10 cellular contexts compared by ENCODE assay signal in genomic region chr17:62824290-62825135, GRCh38. TPM values are rescaled to one million over a fixed set of nuclear protein-coding genes. Genes with fewer than 3 reads are reported as not detected.
DNase-seq lines count a peak whose midpoint lies in the region; ATAC-seq, FAIRE-seq and TF ChIP-seq lines count a peak whose summit lies in the region.
"Had no signal": no experiment of that assay in that cellular context is flagged by ENCODE, and none has a peak within 500 bp of the region (broad histone marks: within the 10 kb centered on the region; RNA-seq: fewer than 3 reads in every experiment).

No MANE protein-coding gene starts in this region.

- H3K36me3 ChIP-seq in Panc1 (ENCODE audit: control insufficient read depth, insufficient read depth, low read length) (no peaks in the 10 kb centered on the region), esophagus muscularis mucosa (no peaks in the 10 kb centered on the region), osteoblast (ENCODE audit: insufficient read depth, low read length) (no peaks in the 10 kb centered on the region)

- TF ChIP-seq POLR2A in H54 (IDR thresholded peaks at IDR 0.05; ENCODE audit: low read depth, low read length) (no peak), esophagus muscularis mucosa (IDR thresholded peaks at IDR 0.05; ENCODE audit: low read depth) (no peak)

- no peaks in the 10 kb centered on the region for H3K27me3 ChIP-seq in Panc1 (ENCODE audit: control insufficient read depth, insufficient read depth, low read length)
- no peaks in the 10 kb centered on the region for H3K27me3 ChIP-seq in esophagus muscularis mucosa
- H3K27me3 ChIP-seq in osteoblast (ENCODE audit: insufficient read depth, low read length), result no peaks in the 10 kb centered on the region

- POLR2A ChIA-PET in Panc1 (lab: Charles Lee), result no interaction called here

- CTCF ChIA-PET in Panc1 (lab: Charles Lee), result interaction anchor here (0.5 to 0.7 kb wide), 2 partner anchors 34 to 870 kb away, joined by 8 to 10 read pairs; no protein-coding TSS in a partner anchor

- H2AFZ ChIP-seq in osteoblast (ENCODE audit: low read length), result peak overlapping the region; percentile 49

- H4K20me1 ChIP-seq in osteoblast (ENCODE audit: insufficient read depth, low read length), result no peaks in the 10 kb centered on the region

- 81% methylated on average over 7 of the region's 7 CpGs for WGBS in esophagus muscularis mucosa

- peak overlapping the region; percentile 18; the same call in 1 of the 2 replicates for H3K27ac ChIP-seq in Panc1 (ENCODE audit: low read length)
- no peak overlapping the region for H3K27ac ChIP-seq in esophagus muscularis mucosa (replicated peaks in 1 of 4)
- H3K27ac ChIP-seq in osteoblast (ENCODE audit: low read depth, low read length), result peak overlapping the region; percentile 82
- no peak overlapping the region for H3K27ac ChIP-seq in substantia nigra (ENCODE audit: low read depth, low read length, poor library complexity, severe bottlenecking)

- H3K9me3 ChIP-seq in Panc1 (ENCODE audit: control insufficient read depth, insufficient read depth, low read depth, low read length), result no peaks in the 10 kb centered on the region
- no peaks in the 10 kb centered on the region for H3K9me3 ChIP-seq in esophagus muscularis mucosa
- H3K9me3 ChIP-seq in osteoblast (ENCODE audit: low read depth, low read length), result no peaks in the 10 kb centered on the region

- H3K79me2 ChIP-seq in osteoblast (ENCODE audit: insufficient read depth, low read length), result no peaks in the 10 kb centered on the region

- FAIRE-seq in H54 (lab: Jason Lieb, UNC), result peak; percentile 79

- H3K4me3 ChIP-seq in Panc1 (ENCODE audit: low read depth in 2 of 2, low read length in 2 of 2), result no peak overlapping the region
- H3K4me3 ChIP-seq in esophagus muscularis mucosa, result no peak overlapping the region
- no peak overlapping the region for H3K4me3 ChIP-seq in osteoblast (ENCODE audit: insufficient read depth, low read length)

- no peak for TF ChIP-seq CTCF in Panc1 (IDR thresholded peaks at IDR 0.05)
- no peak for TF ChIP-seq CTCF in esophagus muscularis mucosa (IDR thresholded peaks at IDR 0.05)
- TF ChIP-seq CTCF in osteoblast (IDR thresholded peaks at IDR 0.05; ENCODE audit: extremely low read depth, low read depth, low read length), result no peak

- ATAC-seq in Panc1 (no peak), GM18909 (IDR thresholded peaks at IDR 0.05; ENCODE audit: poor library complexity, unreplicated experiment) (no peak)
- ATAC-seq: Right ventricle myocardium inferior had no signal

- DNase-seq in H54 (ENCODE audit: insufficient read length, low spot score), result peak; percentile 71
- no peak for DNase-seq in Panc1 (ENCODE audit: low read depth, low spot score)
- peak; percentile 45 for DNase-seq in esophagus muscularis mucosa (ENCODE audit: extremely low spot score)
- peak; percentile 82 for DNase-seq in osteoblast (ENCODE audit: insufficient read length, low spot score, missing footprints)
- DNase-seq in OCI-M1 (lab: John Stamatoyannopoulos, UW), result no peak
- no peak for DNase-seq in NCI-H2029 treated with DMSO at 0.1 percent for 48 hours (lab: John Stamatoyannopoulos, UW)
- DNase-seq in substantia nigra (lab: John Stamatoyannopoulos, UW), result no peak
- DNase-seq: KG1 had no signal

- no peak for TF ChIP-seq EP300 in esophagus muscularis mucosa (IDR thresholded peaks at IDR 0.05)

- H3K4me2 ChIP-seq in osteoblast (ENCODE audit: insufficient read depth, low read length), result peak overlapping the region; percentile 49

- BruUV-seq in Panc1 (replicated peaks; lab: Mats Ljungman, UMichigan), result no TSS peak

- peaks cover 46% of the 10 kb centered on the region for H3K4me1 ChIP-seq in Panc1 (ENCODE audit: control insufficient read depth, insufficient read depth, low read length)
- H3K4me1 ChIP-seq in esophagus muscularis mucosa, result peaks cover 8 to 14% (median 8%) of the 10 kb centered on the region in 4 donors
- H3K4me1 ChIP-seq in osteoblast (ENCODE audit: insufficient read depth, low read length), result peaks cover 57% of the 10 kb centered on the region

- intact Hi-C loops in Panc1 (cut with micrococcal nuclease; ENCODE audit: unreplicated experiment), result loop anchor here (10.0 kb wide), 1 partner anchor 140 kb away; the partner anchor contains the start of gene TANC2
- intact Hi-C loops in esophagus muscularis mucosa (cut with DNase I), result no loop called here

- in situ Hi-C loops in Panc1 (cut with HindIII; ENCODE audit: low pct_unique_long_range_greater_than_20kb, low sequenced_read_pairs), result no loop called here

RNA-seq across cellular contexts. Expression of gene MARCHF10, which starts 16.4 kb away (rescaled TPM):
- 0.39 TPM for total RNA-seq in Panc1 (2021; ENCODE audit: unreplicated experiment)
- polyA plus RNA-seq in Panc1 (2012; ENCODE audit: insufficient read length), result 0.91 TPM
- under 1 TPM in 3 of 4 donors, not detected in 1; 0.33 to 0.52 (median 0.42) TPM for total RNA-seq in esophagus muscularis mucosa
- total RNA-seq in osteoblast, result under 0.01 TPM in 1 of 2 replicates, not detected in the other
- total RNA-seq: Right ventricle myocardium inferior had no signal

Comparison
In these comparisons a context has a peak if more than half of its experiments do, and no peak if none do; other contexts are left out.
1. DNase-seq: peak in H54 (single experiment), esophagus muscularis mucosa (single experiment) and osteoblast (single experiment); none in Panc1 (single experiment), OCI-M1 (single experiment), NCI-H2029 treated with DMSO at 0.1 percent for 48 hours (single experiment) and substantia nigra (0 of 49).
2. H3K27ac ChIP-seq: peak in Panc1 (single experiment) and osteoblast (single experiment); none in esophagus muscularis mucosa (0 of 4) and substantia nigra (single experiment).